ENCODE assay signal across 10 cellular contexts in genomic region chr10:78777466-78778256, GRCh38.
DNase-seq lines count a peak whose midpoint lies in the region; ATAC-seq and TF ChIP-seq lines count a peak whose summit lies in the region.
"Had no signal": no experiment of that assay in that cellular context is flagged by ENCODE, and none has a peak within 500 bp of the region (broad histone marks: within the 10 kb centered on the region; RNA-seq: fewer than 3 reads in every experiment).

No MANE protein-coding gene starts in this region.

- H3K36me3 ChIP-seq in HEK293 (ENCODE audit: control insufficient read depth in 2 of 2, insufficient read depth in 1 of 2, low read length in 2 of 2) (no peaks in the 10 kb centered on the region), left lung (no peaks in the 10 kb centered on the region), skeletal muscle tissue (ENCODE audit: control insufficient read depth in 3 of 3, insufficient read depth in 3 of 3, low read length in 3 of 3) (no peaks in the 10 kb centered on the region)
- H3K36me3 ChIP-seq: adrenal gland, WERI-Rb-1 had no signal

- ATAC-seq in left lung (peak; percentile 38), GM19452 (IDR thresholded peaks at IDR 0.05; ENCODE audit: unreplicated experiment) (no peak), HG02970 (IDR thresholded peaks at IDR 0.05; ENCODE audit: low FRiP score, unreplicated experiment) (no peak)

- H3K9ac ChIP-seq in skeletal muscle tissue (ENCODE audit: low read depth in 1 of 3, low read length in 3 of 3), result peak overlapping the region; percentile 44 to 78 (median 56)

- TF ChIP-seq CTCF in HEK293 (tag by site-specific recombination; IDR thresholded peaks at IDR 0.05), result no peak
- no peak for TF ChIP-seq CTCF in left lung (IDR thresholded peaks at IDR 0.05)

- POLR2A ChIA-PET in HEK293 (lab: Yijun Ruan, JAX), result no interaction called here

- H3K27me3 ChIP-seq in left lung, result no peaks in the 10 kb centered on the region
- H3K27me3 ChIP-seq in skeletal muscle tissue (ENCODE audit: control insufficient read depth in 3 of 3, insufficient read depth in 3 of 3, low read length in 3 of 3), result no peaks in the 10 kb centered on the region
- H3K27me3 ChIP-seq: adrenal gland had no signal

- no peak overlapping the region for H3K27ac ChIP-seq in HEK293 (ENCODE audit: extremely low read depth, low read depth, low read length)
- H3K27ac ChIP-seq in cingulate gyrus (ENCODE audit: low read depth, low read length), result peak overlapping the region; percentile 73
- peak overlapping the region in 1 of 2 donors; percentile 7 for H3K27ac ChIP-seq in left lung
- peak overlapping the region; percentile 59 for H3K27ac ChIP-seq in skeletal muscle tissue (ENCODE audit: low read depth, low read length)
- H3K27ac ChIP-seq: WERI-Rb-1 had no signal

- H3K9me3 ChIP-seq in HEK293 (ENCODE audit: control insufficient read depth, insufficient read depth, low read depth, low read length) (no peaks in the 10 kb centered on the region), left lung (no peaks in the 10 kb centered on the region), skeletal muscle tissue (ENCODE audit: control insufficient read depth in 3 of 3, low read length in 3 of 3) (no peaks in the 10 kb centered on the region)
- H3K9me3 ChIP-seq: adrenal gland had no signal

- no peaks in the 10 kb centered on the region for H3K4me1 ChIP-seq in HEK293 (ENCODE audit: control insufficient read depth, insufficient read depth, low read length)
- H3K4me1 ChIP-seq in left lung, result peaks cover 0 to 3% of the 10 kb centered on the region in 2 donors
- peaks cover 43 to 67% (median 65%) of the 10 kb centered on the region in 3 donors for H3K4me1 ChIP-seq in skeletal muscle tissue (ENCODE audit: control insufficient read depth in 3 of 3, insufficient read depth in 3 of 3, low read length in 3 of 3)

- no peak overlapping the region for H3K4me3 ChIP-seq in HEK293 (ENCODE audit: low read depth, low read length)
- H3K4me3 ChIP-seq in left lung, result no peak overlapping the region
- peak overlapping the region in 1 of 3 donors; percentile 17 for H3K4me3 ChIP-seq in skeletal muscle tissue (ENCODE audit: low read length in 3 of 3)
- H3K4me3 ChIP-seq: adrenal gland had no signal

- intact Hi-C loops in left lung (cut with DNase I), result no loop called here

- DNase-seq in left lung (no peak), LoVo (ENCODE audit: low spot score) (no peak)
- DNase-seq in stimulated activated CD4-positive, alpha-beta T cell treated with anti-CD3 and anti-CD28 coated beads, Interleukin-1b, Interleukin-23, amount 100 ng/mL, for 48 hours, result no peak
- DNase-seq: WERI-Rb-1 had no signal

- CTCF ChIA-PET in HEK293 (lab: Yijun Ruan, JAX), result no interaction called here

TF ChIP-seq in HEK293, 187 proteins besides CTCF, POLR2A, EP300 and RAD21:
- peak; percentile 90 for TF ChIP-seq ZIC2 (tag by site-specific recombination; IDR thresholded peaks at IDR 0.05)
- TF ChIP-seq ZNF391 (tag by site-specific recombination; IDR thresholded peaks at IDR 0.05; ENCODE audit: borderline replicate concordance, low read depth), result no peak
- TF ChIP-seq ZBTB20 (tag by site-specific recombination; IDR thresholded peaks at IDR 0.05), result peak; percentile 27; the same call in 1 of the 2 replicates
- TF ChIP-seq ZNF561 (tag by site-specific recombination; IDR thresholded peaks at IDR 0.05; ENCODE audit: borderline replicate concordance), result no peak
- TF ChIP-seq YY1 (tag by site-specific recombination; IDR thresholded peaks at IDR 0.05), result 0 out of 2 replicates have a peak, but pooled peaks have one; percentile 26
- TF ChIP-seq ZNF768 (tag by site-specific recombination; IDR thresholded peaks at IDR 0.05), result no peak
- no peak for TF ChIP-seq HOXA7 (CRISPR knock-in tag; IDR thresholded peaks at IDR 0.05; ENCODE audit: borderline replicate concordance)
- TF ChIP-seq PRDM1 (tag by site-specific recombination; IDR thresholded peaks at IDR 0.05), result no peak
- TF ChIP-seq ZNF133 (tag by site-specific recombination; IDR thresholded peaks at IDR 0.05), result no peak
- no peak for TF ChIP-seq ZNF354C (tag by site-specific recombination; IDR thresholded peaks at IDR 0.05; ENCODE audit: borderline replicate concordance, low read depth)
- TF ChIP-seq SCRT2 (tag by site-specific recombination; IDR thresholded peaks at IDR 0.05), result no peak
- 0 out of 2 replicates have a peak, but pooled peaks have one; percentile 17 for TF ChIP-seq IKZF3 (tag by site-specific recombination; IDR thresholded peaks at IDR 0.05)
- TF ChIP-seq ZNF341 (tag by site-specific recombination; IDR thresholded peaks at IDR 0.05; ENCODE audit: low read depth), result peak; percentile 45
- TF ChIP-seq ZNF571 (tag by site-specific recombination; IDR thresholded peaks at IDR 0.05), result no peak
- peak; percentile 53 for TF ChIP-seq GLIS1 (tag by site-specific recombination; IDR thresholded peaks at IDR 0.05)
